ENCODE assay signal across 1 cellular context in genomic region chr12:75977952-75978671, GRCh38.
TF ChIP-seq lines count a peak whose summit lies in the region.

No MANE protein-coding gene starts in this region.

TF ChIP-seq in K562, 482 proteins besides CTCF, POLR2A, EP300 and RAD21 (continued from another document and continues in another):
- peak; percentile 51 for TF ChIP-seq FOS (IDR thresholded peaks at IDR 0.05; ENCODE audit: extremely low read depth, insufficient read length)
- TF ChIP-seq PKNOX1 (IDR thresholded peaks at IDR 0.05): peak; percentile 93
- peak; percentile 36 for TF ChIP-seq CCNT2 (IDR thresholded peaks at IDR 0.05; ENCODE audit: borderline replicate concordance, extremely low read depth, insufficient read length, low read depth, low read length)
- peak; percentile 71 to 80 for TF ChIP-seq KDM1A (IDR thresholded peaks at IDR 0.05)
- TF ChIP-seq XRCC4 (IDR thresholded peaks at IDR 0.05; ENCODE audit: extremely low read depth, insufficient read depth, insufficient read length): no peak
- no peak for TF ChIP-seq ASH1L (IDR thresholded peaks at IDR 0.05; ENCODE audit: borderline replicate concordance, low read depth, partially characterized antibody)
- TF ChIP-seq ZNF592 (IDR thresholded peaks at IDR 0.05): peak; percentile 39; the same call in 1 of the 2 replicates
- peak; percentile 39 for TF ChIP-seq NCOR1 (IDR thresholded peaks at IDR 0.05)
- no peak for TF ChIP-seq KDM5B (IDR thresholded peaks at IDR 0.05; ENCODE audit: insufficient replicate concordance, low read depth, low read length)
- TF ChIP-seq ATF7 (IDR thresholded peaks at IDR 0.05): peak; percentile 25; the same call in 1 of the 2 replicates
- peak; percentile 56; the same call in 1 of the 2 replicates for TF ChIP-seq CTBP1 (IDR thresholded peaks at IDR 0.05; ENCODE audit: borderline replicate concordance)
- TF ChIP-seq MBD2 (IDR thresholded peaks at IDR 0.05; ENCODE audit: borderline replicate concordance, low read depth): 0 out of 2 replicates have a peak, but pooled peaks have one; percentile 46
- peak; percentile 36 to 38; a peak in 1 of 4 replicates for TF ChIP-seq TRIM24 (IDR thresholded peaks at IDR 0.05)
- TF ChIP-seq ETV6 (IDR thresholded peaks at IDR 0.05; ENCODE audit: borderline replicate concordance in 1 of 2, low read depth in 2 of 2, low read length in 1 of 2): peak in 1 of 2 experiments; percentile 41; a peak in 2 of 4 replicates
- TF ChIP-seq ETV6 (CRISPR knock-in tag; IDR thresholded peaks at IDR 0.05; ENCODE audit: borderline replicate concordance): no peak
- TF ChIP-seq EGR1 (conservative IDR thresholded peaks at IDR 0.05): peak; percentile 70
- no peak for TF ChIP-seq RBBP5 (IDR thresholded peaks at IDR 0.05; ENCODE audit: borderline replicate concordance, insufficient read depth, low read length, poor library complexity, severe bottlenecking)
- peak in 1 of 2 experiments; percentile 45; a peak in 1 of 4 replicates for TF ChIP-seq HDAC1 (IDR thresholded peaks at IDR 0.05)
- peak; percentile 35; the same call in 1 of the 2 replicates for TF ChIP-seq CBFA2T3 (IDR thresholded peaks at IDR 0.05)
- peak; percentile 80 for TF ChIP-seq ETV5 (CRISPR knock-in tag; IDR thresholded peaks at IDR 0.05; ENCODE audit: low read depth)
- TF ChIP-seq ZNF395 (CRISPR knock-in tag; IDR thresholded peaks at IDR 0.05): peak; percentile 87; the same call in 1 of the 2 replicates
- TF ChIP-seq SMARCE1 (IDR thresholded peaks at IDR 0.05): peak; percentile 88
- TF ChIP-seq CREM (IDR thresholded peaks at IDR 0.05; ENCODE audit: low read depth): peak; percentile 67
- TF ChIP-seq ZNF584 (CRISPR knock-in tag; IDR thresholded peaks at IDR 0.05; ENCODE audit: low read depth): peak; percentile 78
- TF ChIP-seq ELF1 (tag; IDR thresholded peaks at IDR 0.05): 0 out of 2 replicates have a peak, but pooled peaks have one; percentile 44
- peak; percentile 93 for TF ChIP-seq MEIS2 (IDR thresholded peaks at IDR 0.05; ENCODE audit: partially characterized antibody)
- peak; percentile 24; the same call in 1 of the 2 replicates for TF ChIP-seq TEAD4 (IDR thresholded peaks at IDR 0.05; ENCODE audit: low read length)
- no peak for TF ChIP-seq TEAD4 (CRISPR knock-in tag; IDR thresholded peaks at IDR 0.05; ENCODE audit: borderline replicate concordance)
- TF ChIP-seq YY1 (IDR thresholded peaks at IDR 0.05; ENCODE audit: borderline replicate concordance in 1 of 3, control insufficient read depth in 1 of 3, extremely low read depth in 1 of 3, insufficient read depth in 3 of 3, insufficient read length in 1 of 3, insufficient replicate concordance in 2 of 3, low read depth in 1 of 3, low read length in 2 of 3): peak in 1 of 3 experiments; percentile 37
- TF ChIP-seq BRD4 (IDR thresholded peaks at IDR 0.05): no peak
- TF ChIP-seq SRSF1 (IDR thresholded peaks at IDR 0.05; ENCODE audit: low read depth, low read length): no peak
- TF ChIP-seq BHLHE40 (IDR thresholded peaks at IDR 0.05; ENCODE audit: low read length): peak; percentile 21; the same call in 1 of the 2 replicates
- TF ChIP-seq ARID1B (IDR thresholded peaks at IDR 0.05): peak; percentile 80
- no peak for TF ChIP-seq PBX2 (CRISPR knock-in tag; IDR thresholded peaks at IDR 0.05; ENCODE audit: low read depth)
- TF ChIP-seq PBX2 (tag; conservative IDR thresholded peaks at IDR 0.05; ENCODE audit: low read depth): peak; percentile 89
- TF ChIP-seq TEAD1 (CRISPR knock-in tag; IDR thresholded peaks at IDR 0.05): 0 out of 4 replicates have a peak, but pooled peaks of 1 of the 2 experiments have one; percentile 46
- 0 out of 2 replicates have a peak, but pooled peaks have one; percentile 31 for TF ChIP-seq HDAC2 (IDR thresholded peaks at IDR 0.05)
- peak; percentile 73 for TF ChIP-seq SPI1 (IDR thresholded peaks at IDR 0.05; ENCODE audit: borderline replicate concordance, low read depth, low read length)
- TF ChIP-seq ZKSCAN3 (CRISPR knock-in tag; IDR thresholded peaks at IDR 0.05): no peak
- TF ChIP-seq MNT (conservative IDR thresholded peaks at IDR 0.05): peak in 1 of 2 experiments; percentile 42; a peak in 1 of 4 replicates
- 0 out of 2 replicates have a peak, but pooled peaks have one; percentile 17 for TF ChIP-seq CXXC5 (CRISPR knock-in tag; IDR thresholded peaks at IDR 0.05)
- TF ChIP-seq DPF2 (IDR thresholded peaks at IDR 0.05): peak; percentile 74
- TF ChIP-seq FOXK2 (conservative IDR thresholded peaks at IDR 0.05 in 1 of 2, IDR thresholded peaks at IDR 0.05 in 1 of 2; ENCODE audit: low read depth in 2 of 2): peak in 1 of 2 experiments; percentile 54; a peak in 3 of 4 replicates
- peak; percentile 40; the same call in 1 of the 2 replicates for TF ChIP-seq ZNF589 (CRISPR knock-in tag; IDR thresholded peaks at IDR 0.05; ENCODE audit: low read depth)
- peak in 1 of 2 experiments; percentile 97; a peak in 2 of 4 replicates for TF ChIP-seq MLLT1 (IDR thresholded peaks at IDR 0.05)
- TF ChIP-seq NEUROD1 (IDR thresholded peaks at IDR 0.05; ENCODE audit: borderline replicate concordance, low read depth, low read length, partially characterized antibody): peak; percentile 77
- no peak for TF ChIP-seq ZNF239 (CRISPR knock-in tag; IDR thresholded peaks at IDR 0.05)
- TF ChIP-seq SMARCC2 (IDR thresholded peaks at IDR 0.05; ENCODE audit: low read depth): peak; percentile 72; the same call in 1 of the 2 replicates
- TF ChIP-seq ZBTB17 (CRISPR knock-in tag; IDR thresholded peaks at IDR 0.05): peak; percentile 93
- TF ChIP-seq NFE2 (IDR thresholded peaks at IDR 0.05; ENCODE audit: low read depth): peak; percentile 22; the same call in 1 of the 2 replicates
- no peak for TF ChIP-seq ZNF586 (CRISPR knock-in tag; conservative IDR thresholded peaks at IDR 0.05)
- peak; percentile 95 for TF ChIP-seq NR2C2 (CRISPR knock-in tag; IDR thresholded peaks at IDR 0.05)
- peak; percentile 98 for TF ChIP-seq NR2C2 (tag; IDR thresholded peaks at IDR 0.05)
- 0 out of 2 replicates have a peak, but pooled peaks have one; percentile 46 for TF ChIP-seq GABPA (tag; conservative IDR thresholded peaks at IDR 0.05; ENCODE audit: low read depth)
